8 cellular contexts compared by ENCODE assay signal in genomic region chr11:34356576-34356917, GRCh38. TPM values are rescaled to one million over a fixed set of nuclear protein-coding genes. Genes with fewer than 3 reads are reported as not detected.
DNase-seq lines count a peak whose midpoint lies in the region; ATAC-seq, FAIRE-seq and TF ChIP-seq lines count a peak whose summit lies in the region.

No MANE protein-coding gene starts in this region.

- H3K4me3 ChIP-seq in adrenal gland (peak overlapping the region in 2 of 4 donors; percentile 52 to 57), keratinocyte (ENCODE audit: control insufficient read depth in 2 of 3, extremely low read depth in 1 of 3, insufficient read depth in 2 of 3, low read depth in 1 of 3, low read length in 3 of 3) (peak overlapping the region; percentile 55 to 75 (median 75))

- dilution Hi-C loops in keratinocyte (cut with MboI; ENCODE audit: extremely low pct_ligation_motif_present, low sequenced_read_pairs) = no loop called here

- DNase-seq in LHCN-M2 (ENCODE audit: low read depth) (peak; percentile 29), adrenal gland (peak in 6 of 7 donors; percentile 31 to 63 (median 40)), keratinocyte (ENCODE audit: low read depth, low spot score) (no peak), SK-N-DZ (ENCODE audit: low spot score) (no peak)
- no peak for DNase-seq in stimulated activated naive CD8-positive, alpha-beta T cell treated with anti-CD3 and anti-CD28 coated beads, Interleukin-15, amount 100 ng/mL, for 72 hours

- no peaks in the 10 kb centered on the region for H3K36me3 ChIP-seq in adrenal gland (replicated peaks in 1 of 2)
- no peaks in the 10 kb centered on the region for H3K36me3 ChIP-seq in keratinocyte (ENCODE audit: control insufficient read depth in 2 of 2, extremely low read depth in 1 of 2, insufficient read depth in 2 of 2, low read length in 2 of 2)

- H3K4me1 ChIP-seq in adrenal gland (replicated peaks in 1 of 2) (peaks cover 10 to 39% of the 10 kb centered on the region in 2 donors), keratinocyte (ENCODE audit: control insufficient read depth, extremely low read depth, insufficient read depth, low read length) (peaks cover 22% of the 10 kb centered on the region)

- no peak for ATAC-seq in stimulated activated naive CD8-positive, alpha-beta T cell treated with anti-CD3 and anti-CD28 coated beads, Interleukin-15, amount 100 ng/mL, for 72 hours
- ATAC-seq in GM19467 (IDR thresholded peaks at IDR 0.05; ENCODE audit: unreplicated experiment) = no peak
- ATAC-seq in HG03378 (IDR thresholded peaks at IDR 0.05; ENCODE audit: unreplicated experiment) = no peak

- peaks cover 71% of the 10 kb centered on the region for H3K27me3 Mint-ChIP-seq in stimulated activated naive CD8-positive, alpha-beta T cell treated with anti-CD3 and anti-CD28 coated beads, Interleukin-15, amount 100 ng/mL, for 72 hours

- no peak for TF ChIP-seq POLR2A in adrenal gland (IDR thresholded peaks at IDR 0.05)

- 7 to 13% (median 10%) methylated on average over 13 to 19 of the region's 19 CpGs for WGBS in adrenal gland, 4 donors

- no peaks in the 10 kb centered on the region for H3K79me2 ChIP-seq in keratinocyte (ENCODE audit: control insufficient read depth, insufficient read depth, low read length)

- H3K4me2 ChIP-seq in keratinocyte (ENCODE audit: control insufficient read depth, extremely low read depth, insufficient read depth, low read depth, low read length) = peak overlapping the region; percentile 91

- H3K9me1 ChIP-seq in keratinocyte (ENCODE audit: control insufficient read depth, extremely low read depth, insufficient read depth, low read length) = no peaks in the 10 kb centered on the region

- H3K4me1 Mint-ChIP-seq in stimulated activated naive CD8-positive, alpha-beta T cell treated with anti-CD3 and anti-CD28 coated beads, Interleukin-15, amount 100 ng/mL, for 72 hours = peaks cover 35% of the 10 kb centered on the region

- peak overlapping the region; percentile 87 to 93 for H3K4me3 Mint-ChIP-seq in stimulated activated naive CD8-positive, alpha-beta T cell treated with anti-CD3 and anti-CD28 coated beads, Interleukin-15, amount 100 ng/mL, for 72 hours

- FAIRE-seq in keratinocyte (lab: Jason Lieb, UNC) = no peak

- H3K27me3 ChIP-seq in adrenal gland = no peaks in the 10 kb centered on the region
- H3K27me3 ChIP-seq in keratinocyte (ENCODE audit: control insufficient read depth, extremely low read depth, insufficient read depth, low read length) = no peaks in the 10 kb centered on the region

- H3K9me3 ChIP-seq in adrenal gland (replicated peaks in 1 of 3) = no peaks in the 10 kb centered on the region
- H3K9me3 ChIP-seq in keratinocyte (ENCODE audit: control insufficient read depth, low read depth, low read length) = no peaks in the 10 kb centered on the region

- peaks cover 2% of the 10 kb centered on the region for H4K20me1 ChIP-seq in keratinocyte (ENCODE audit: control insufficient read depth, extremely low read depth, insufficient read depth, low read length)

- TF ChIP-seq CTCF in C4-2B (conservative IDR thresholded peaks at IDR 0.05) (no peak), adrenal gland (IDR thresholded peaks at IDR 0.05) (no peak), keratinocyte (optimal IDR thresholded peaks at IDR 0.05 in 1 of 3, IDR thresholded peaks at IDR 0.05 in 1 of 3, conservative IDR thresholded peaks at IDR 0.05 in 1 of 3; ENCODE audit: extremely low read depth in 1 of 3, insufficient read depth in 2 of 3, low read length in 3 of 3) (no peak)

- no peaks in the 10 kb centered on the region for H3K9me3 Mint-ChIP-seq in stimulated activated naive CD8-positive, alpha-beta T cell treated with anti-CD3 and anti-CD28 coated beads, Interleukin-15, amount 100 ng/mL, for 72 hours

- no peak overlapping the region for H3K27ac Mint-ChIP-seq in stimulated activated naive CD8-positive, alpha-beta T cell treated with anti-CD3 and anti-CD28 coated beads, Interleukin-15, amount 100 ng/mL, for 72 hours

- intact Hi-C loops in adrenal gland (cut with DNase I) = loop anchor here in 1 of 2 donors (10.0 kb wide), 1 partner anchor 112 kb away; no protein-coding TSS in a partner anchor

- H3K27ac ChIP-seq in C4-2B (peak overlapping the region; percentile 57; the same call in 1 of the 2 replicates), adrenal gland (peak overlapping the region in 1 of 5 donors; percentile 82), keratinocyte (ENCODE audit: control insufficient read depth, insufficient read depth, low read length) (no peak overlapping the region)

- peak overlapping the region; percentile 6 for H3K9ac ChIP-seq in keratinocyte (ENCODE audit: control insufficient read depth, extremely low read depth, insufficient read depth, low read length)

- peak overlapping the region; percentile 81 for H2AFZ ChIP-seq in keratinocyte (ENCODE audit: control insufficient read depth, low read length)

RNA-seq across cellular contexts. Expression of gene ABTB2, which starts 1.3 kb away (rescaled TPM):
- 1.3 and 1.5 TPM in 2 replicates for total RNA-seq in LHCN-M2 (2014; rRNA removed)
- polyA plus RNA-seq in LHCN-M2 (2012) = 4.1 TPM
- 10 to 100 TPM in 1 of 8 donors, 1 to 10 TPM in 7; 3.7 to 32.3 (median 6.7) TPM for total RNA-seq in adrenal gland
- 1 to 10 TPM; 1.9 to 9.2 (median 2.8) TPM for polyA plus RNA-seq in adrenal gland
- polyA plus RNA-seq in keratinocyte = 1.0 to 2.5 TPM (median 1.6 TPM) in 3 replicates
- 1.8 TPM for polyA plus RNA-seq in keratinocyte (2011; ENCODE audit: low read depth)
- polyA plus RNA-seq in keratinocyte (2011; cell fraction: cytosol; rRNA removed) = 2.0 and 2.3 TPM in 2 replicates
- 6.0 and 6.5 TPM in 2 replicates for polyA plus RNA-seq in keratinocyte (2011; cell fraction: nucleus; rRNA removed)
- 2.2 and 3.4 TPM in 2 replicates for polyA plus RNA-seq in keratinocyte (2012; ENCODE audit: low replicate concordance)
- 1.1 to 6.0 TPM (median 2.4 TPM) in 3 replicates for polyA minus RNA-seq in keratinocyte
- 2.7 TPM for polyA minus RNA-seq in keratinocyte (2011; cell fraction: cytosol; rRNA and poly(A)+ RNA removed)
- polyA minus RNA-seq in keratinocyte (2011; cell fraction: nucleus; rRNA and poly(A)+ RNA removed) = 5.1 and 6.5 TPM in 2 replicates
- 0.03 TPM in 1 of 2 replicates, not detected in the other for polyA plus RNA-seq in SK-N-DZ (2014; cell fraction: cytosol; rRNA removed)
- not detected in 2 replicates for polyA plus RNA-seq in SK-N-DZ (2014; cell fraction: nucleus; rRNA removed)

Comparison
In these comparisons a context has a peak if more than half of its experiments do, and no peak if none do; other contexts are left out.
1. DNase-seq: peak in LHCN-M2 (single experiment) and adrenal gland (6 of 7); none in keratinocyte (single experiment), stimulated activated naive CD8-positive, alpha-beta T cell treated with anti-CD3 and anti-CD28 coated beads, Interleukin-15, amount 100 ng/mL, for 72 hours (0 of 2) and SK-N-DZ (single experiment).